Comparison of ENCODE assay signal across 1 cellular context in the genomic region with DNA sequence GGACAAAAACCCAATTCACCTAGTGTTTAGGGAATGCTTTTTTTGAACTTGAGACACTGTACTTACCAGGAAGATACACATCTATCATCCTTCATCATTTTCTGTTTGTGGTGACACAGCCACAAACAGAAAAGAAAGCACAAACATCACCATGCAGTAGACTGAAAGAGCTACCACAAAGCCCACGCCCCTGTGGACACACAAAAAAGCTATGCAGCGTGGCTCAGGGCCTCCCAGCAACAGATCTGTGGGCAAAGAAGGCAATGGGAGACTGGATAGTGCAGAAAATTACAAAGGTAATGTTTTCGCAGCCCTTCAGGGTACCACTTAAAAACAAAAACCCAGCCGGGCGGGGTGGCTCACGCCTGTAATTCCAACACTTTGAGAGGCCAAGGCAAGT.
TF ChIP-seq lines count a peak whose summit lies in the region.

No MANE protein-coding gene starts in this region.

TF ChIP-seq in GM12878, 131 proteins besides CTCF, POLR2A, EP300 and RAD21:
- no peak for TF ChIP-seq NRF1 (conservative IDR thresholded peaks at IDR 0.05; ENCODE audit: low read depth, low read length)
- no peak for TF ChIP-seq LARP7 (IDR thresholded peaks at IDR 0.05)
- no peak for TF ChIP-seq ZNF207 (IDR thresholded peaks at IDR 0.05; ENCODE audit: borderline replicate concordance)
- 0 out of 2 replicates have a peak, but pooled peaks have one; percentile 3 for TF ChIP-seq RAD51 (IDR thresholded peaks at IDR 0.05)
- no peak for TF ChIP-seq TBL1XR1 (IDR thresholded peaks at IDR 0.05; ENCODE audit: low read depth, low read length)
- no peak; the same call in 2 of the 3 replicates for TF ChIP-seq POU2F2 (IDR thresholded peaks at IDR 0.05; ENCODE audit: borderline replicate concordance, low read depth, low read length)
- TF ChIP-seq STAT3 (IDR thresholded peaks at IDR 0.05; ENCODE audit: low read depth, low read length): no peak
- no peak for TF ChIP-seq BRCA1 (IDR thresholded peaks at IDR 0.05; ENCODE audit: low read depth, low read length)
- TF ChIP-seq PAX8 (IDR thresholded peaks at IDR 0.05): no peak
- no peak for TF ChIP-seq STAT1 (conservative IDR thresholded peaks at IDR 0.05)
- no peak for TF ChIP-seq ZSCAN29 (IDR thresholded peaks at IDR 0.05)
- no peak for TF ChIP-seq TCF3 (IDR thresholded peaks at IDR 0.05; ENCODE audit: borderline replicate concordance, insufficient read depth, low read depth, low read length)
- TF ChIP-seq, protein P1, sequence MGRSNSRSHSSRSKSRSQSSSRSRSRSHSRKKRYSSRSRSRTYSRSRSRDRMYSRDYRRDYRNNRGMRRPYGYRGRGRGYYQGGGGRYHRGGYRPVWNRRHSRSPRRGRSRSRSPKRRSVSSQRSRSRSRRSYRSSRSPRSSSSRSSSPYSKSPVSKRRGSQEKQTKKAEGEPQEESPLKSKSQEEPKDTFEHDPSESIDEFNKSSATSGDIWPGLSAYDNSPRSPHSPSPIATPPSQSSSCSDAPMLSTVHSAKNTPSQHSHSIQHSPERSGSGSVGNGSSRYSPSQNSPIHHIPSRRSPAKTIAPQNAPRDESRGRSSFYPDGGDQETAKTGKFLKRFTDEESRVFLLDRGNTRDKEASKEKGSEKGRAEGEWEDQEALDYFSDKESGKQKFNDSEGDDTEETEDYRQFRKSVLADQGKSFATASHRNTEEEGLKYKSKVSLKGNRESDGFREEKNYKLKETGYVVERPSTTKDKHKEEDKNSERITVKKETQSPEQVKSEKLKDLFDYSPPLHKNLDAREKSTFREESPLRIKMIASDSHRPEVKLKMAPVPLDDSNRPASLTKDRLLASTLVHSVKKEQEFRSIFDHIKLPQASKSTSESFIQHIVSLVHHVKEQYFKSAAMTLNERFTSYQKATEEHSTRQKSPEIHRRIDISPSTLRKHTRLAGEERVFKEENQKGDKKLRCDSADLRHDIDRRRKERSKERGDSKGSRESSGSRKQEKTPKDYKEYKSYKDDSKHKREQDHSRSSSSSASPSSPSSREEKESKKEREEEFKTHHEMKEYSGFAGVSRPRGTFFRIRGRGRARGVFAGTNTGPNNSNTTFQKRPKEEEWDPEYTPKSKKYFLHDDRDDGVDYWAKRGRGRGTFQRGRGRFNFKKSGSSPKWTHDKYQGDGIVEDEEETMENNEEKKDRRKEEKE (IDR thresholded peaks at IDR 0.05): no peak
- no peak for TF ChIP-seq ZNF622 (IDR thresholded peaks at IDR 0.05)
- TF ChIP-seq ZBED1 (IDR thresholded peaks at IDR 0.05; ENCODE audit: borderline replicate concordance): no peak
- no peak for TF ChIP-seq SREBF2 (IDR thresholded peaks at IDR 0.05; ENCODE audit: low read length)
- no peak for TF ChIP-seq SIX5 (IDR thresholded peaks at IDR 0.05; ENCODE audit: low read depth, low read length, severe bottlenecking)
- TF ChIP-seq CREB1 (IDR thresholded peaks at IDR 0.05; ENCODE audit: low read depth): no peak
- no peak for TF ChIP-seq RELA (IDR thresholded peaks at IDR 0.05; ENCODE audit: borderline replicate concordance, partially characterized antibody)
- TF ChIP-seq, protein P2, sequence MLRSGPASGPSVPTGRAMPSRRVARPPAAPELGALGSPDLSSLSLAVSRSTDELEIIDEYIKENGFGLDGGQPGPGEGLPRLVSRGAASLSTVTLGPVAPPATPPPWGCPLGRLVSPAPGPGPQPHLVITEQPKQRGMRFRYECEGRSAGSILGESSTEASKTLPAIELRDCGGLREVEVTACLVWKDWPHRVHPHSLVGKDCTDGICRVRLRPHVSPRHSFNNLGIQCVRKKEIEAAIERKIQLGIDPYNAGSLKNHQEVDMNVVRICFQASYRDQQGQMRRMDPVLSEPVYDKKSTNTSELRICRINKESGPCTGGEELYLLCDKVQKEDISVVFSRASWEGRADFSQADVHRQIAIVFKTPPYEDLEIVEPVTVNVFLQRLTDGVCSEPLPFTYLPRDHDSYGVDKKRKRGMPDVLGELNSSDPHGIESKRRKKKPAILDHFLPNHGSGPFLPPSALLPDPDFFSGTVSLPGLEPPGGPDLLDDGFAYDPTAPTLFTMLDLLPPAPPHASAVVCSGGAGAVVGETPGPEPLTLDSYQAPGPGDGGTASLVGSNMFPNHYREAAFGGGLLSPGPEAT (IDR thresholded peaks at IDR 0.05; ENCODE audit: low read depth): no peak
- TF ChIP-seq HDAC6 (IDR thresholded peaks at IDR 0.05; ENCODE audit: unreplicated experiment): no peak
- no peak for TF ChIP-seq SP1 (IDR thresholded peaks at IDR 0.05; ENCODE audit: low read depth, low read length)
- 0 out of 2 replicates have a peak, but pooled peaks have one; percentile 6 for TF ChIP-seq CREM (IDR thresholded peaks at IDR 0.05; ENCODE audit: low read depth)
- TF ChIP-seq, protein P3, sequence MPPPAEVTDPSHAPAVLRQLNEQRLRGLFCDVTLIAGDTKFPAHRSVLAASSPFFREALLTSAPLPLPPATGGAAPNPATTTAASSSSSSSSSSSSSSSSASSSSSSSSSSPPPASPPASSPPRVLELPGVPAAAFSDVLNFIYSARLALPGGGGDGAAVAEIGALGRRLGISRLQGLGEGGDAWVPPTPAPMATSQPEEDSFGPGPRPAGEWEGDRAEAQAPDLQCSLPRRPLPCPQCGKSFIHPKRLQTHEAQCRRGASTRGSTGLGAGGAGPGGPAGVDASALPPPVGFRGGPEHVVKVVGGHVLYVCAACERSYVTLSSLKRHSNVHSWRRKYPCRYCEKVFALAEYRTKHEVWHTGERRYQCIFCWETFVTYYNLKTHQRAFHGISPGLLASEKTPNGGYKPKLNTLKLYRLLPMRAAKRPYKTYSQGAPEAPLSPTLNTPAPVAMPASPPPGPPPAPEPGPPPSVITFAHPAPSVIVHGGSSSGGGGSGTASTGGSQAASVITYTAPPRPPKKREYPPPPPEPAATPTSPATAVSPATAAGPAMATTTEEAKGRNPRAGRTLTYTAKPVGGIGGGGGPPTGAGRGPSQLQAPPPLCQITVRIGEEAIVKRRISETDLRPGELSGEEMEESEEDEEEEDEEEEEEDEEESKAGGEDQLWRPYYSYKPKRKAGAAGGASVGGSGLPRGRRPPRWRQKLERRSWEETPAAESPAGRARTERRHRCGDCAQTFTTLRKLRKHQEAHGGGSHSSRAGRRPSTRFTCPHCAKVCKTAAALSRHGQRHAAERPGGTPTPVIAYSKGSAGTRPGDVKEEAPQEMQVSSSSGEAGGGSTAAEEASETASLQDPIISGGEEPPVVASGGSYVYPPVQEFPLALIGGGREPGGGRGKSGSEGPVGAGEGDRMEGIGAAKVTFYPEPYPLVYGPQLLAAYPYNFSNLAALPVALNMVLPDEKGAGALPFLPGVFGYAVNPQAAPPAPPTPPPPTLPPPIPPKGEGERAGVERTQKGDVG (CRISPR knock-in tag; IDR thresholded peaks at IDR 0.05): no peak
- TF ChIP-seq TARDBP (IDR thresholded peaks at IDR 0.05; ENCODE audit: borderline replicate concordance): no peak
- no peak for TF ChIP-seq SMAD1 (IDR thresholded peaks at IDR 0.05; ENCODE audit: low read depth, partially characterized antibody)
- TF ChIP-seq RFX5 (IDR thresholded peaks at IDR 0.05; ENCODE audit: low read depth, low read length): 0 out of 2 replicates have a peak, but pooled peaks have one; percentile 27
- TF ChIP-seq CBFB (IDR thresholded peaks at IDR 0.05; ENCODE audit: low read depth): peak; percentile 63; the same call in 1 of the 2 replicates
- TF ChIP-seq, protein P4, sequence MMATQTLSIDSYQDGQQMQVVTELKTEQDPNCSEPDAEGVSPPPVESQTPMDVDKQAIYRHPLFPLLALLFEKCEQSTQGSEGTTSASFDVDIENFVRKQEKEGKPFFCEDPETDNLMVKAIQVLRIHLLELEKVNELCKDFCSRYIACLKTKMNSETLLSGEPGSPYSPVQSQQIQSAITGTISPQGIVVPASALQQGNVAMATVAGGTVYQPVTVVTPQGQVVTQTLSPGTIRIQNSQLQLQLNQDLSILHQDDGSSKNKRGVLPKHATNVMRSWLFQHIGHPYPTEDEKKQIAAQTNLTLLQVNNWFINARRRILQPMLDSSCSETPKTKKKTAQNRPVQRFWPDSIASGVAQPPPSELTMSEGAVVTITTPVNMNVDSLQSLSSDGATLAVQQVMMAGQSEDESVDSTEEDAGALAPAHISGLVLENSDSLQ (IDR thresholded peaks at IDR 0.05): no peak
- TF ChIP-seq TCF7 (IDR thresholded peaks at IDR 0.05; ENCODE audit: borderline replicate concordance): no peak
